In genomic region chr10:62354941-62355340, GRCh38 we compare ENCODE assay signal across 25 cellular contexts. TPM values are rescaled to one million over a fixed set of nuclear protein-coding genes. Genes with fewer than 3 reads are reported as not detected.
"Had no signal": no experiment of that assay in that cellular context is flagged by ENCODE, and none has a peak within 500 bp of the region (broad histone marks: within the 10 kb centered on the region; RNA-seq: fewer than 3 reads in every experiment).

No MANE protein-coding gene starts in this region.

- H3K27ac ChIP-seq: breast epithelium, right atrium auricular region, skin epidermis, transverse colon, vagina had no signal

- H3K27me3 ChIP-seq: breast epithelium, right atrium auricular region, transverse colon, vagina had no signal

- H3K9me3 ChIP-seq: right atrium auricular region, transverse colon, vagina had no signal

- H3K4me3 ChIP-seq: breast epithelium, right atrium auricular region, skin epidermis, transverse colon, vagina had no signal

- DNase-seq: activated CD4-positive, alpha-beta memory T cell treated with anti-CD3 and anti-CD28 coated beads, Interleukin-2, amount 10 ng/mL, durations not matched to agents 7 days and 5 days; activated CD4-positive, alpha-beta T cell treated with anti-CD3 and anti-CD28 coated beads for 36 hours; activated effector memory CD4-positive, alpha-beta T cell treated with anti-CD3 and anti-CD28 coated beads, Interleukin-2, amount 50 U/mL, for 16 hours; activated T-cell treated with anti-CD3 and anti-CD28 coated beads, Interleukin-2, amount 50 U/mL, for 4 hours; amygdala; cerebellar nuclear complex; erythroblast; glutamatergic neuron; kidney glomerular epithelial cell; occipital lobe; stimulated activated CD4-positive, alpha-beta T cell treated with anti-CD3 and anti-CD28 coated beads, Interleukin-4, amount 100 ng/mL, for 24 hours; stimulated activated naive CD4-positive, alpha-beta T cell; substantia nigra; T-helper 17 cell; transverse colon had no signal

- H3K36me3 ChIP-seq: breast epithelium, right atrium auricular region, transverse colon, vagina had no signal

- H3K4me1 ChIP-seq: breast epithelium, right atrium auricular region, transverse colon, vagina had no signal

- ATAC-seq: activated CD4-positive, alpha-beta T cell treated with anti-CD3 and anti-CD28 coated beads for 36 hours; activated naive CD4-positive, alpha-beta T cell treated with anti-CD3 and anti-CD28 coated beads, Interleukin-2, amount 50 U/mL, for 72 hours; activated T-cell treated with anti-CD3 and anti-CD28 coated beads, Interleukin-2, amount 50 U/mL, for 4 hours; natural killer cell treated with Interleukin-12 subunit alpha and Interleukin-12 subunit beta and Interleukin-15 and Interleukin-18, amount 100 ng/mL, for 72 hours; T-helper 17 cell had no signal

RNA-seq across cellular contexts. Expression of gene ZNF365, which starts 19.2 kb away (rescaled TPM):
- total RNA-seq: activated naive CD4-positive, alpha-beta T cell treated with anti-CD3 and anti-CD28 coated beads, Interleukin-2, amount 50 U/mL, for 72 hours; dermis microvascular lymphatic vessel endothelial cell; mesenteric fat pad; progenitor cell of endocrine pancreas; transverse colon had no signal
- polyA plus RNA-seq: liver had no signal
